In the genomic region with DNA sequence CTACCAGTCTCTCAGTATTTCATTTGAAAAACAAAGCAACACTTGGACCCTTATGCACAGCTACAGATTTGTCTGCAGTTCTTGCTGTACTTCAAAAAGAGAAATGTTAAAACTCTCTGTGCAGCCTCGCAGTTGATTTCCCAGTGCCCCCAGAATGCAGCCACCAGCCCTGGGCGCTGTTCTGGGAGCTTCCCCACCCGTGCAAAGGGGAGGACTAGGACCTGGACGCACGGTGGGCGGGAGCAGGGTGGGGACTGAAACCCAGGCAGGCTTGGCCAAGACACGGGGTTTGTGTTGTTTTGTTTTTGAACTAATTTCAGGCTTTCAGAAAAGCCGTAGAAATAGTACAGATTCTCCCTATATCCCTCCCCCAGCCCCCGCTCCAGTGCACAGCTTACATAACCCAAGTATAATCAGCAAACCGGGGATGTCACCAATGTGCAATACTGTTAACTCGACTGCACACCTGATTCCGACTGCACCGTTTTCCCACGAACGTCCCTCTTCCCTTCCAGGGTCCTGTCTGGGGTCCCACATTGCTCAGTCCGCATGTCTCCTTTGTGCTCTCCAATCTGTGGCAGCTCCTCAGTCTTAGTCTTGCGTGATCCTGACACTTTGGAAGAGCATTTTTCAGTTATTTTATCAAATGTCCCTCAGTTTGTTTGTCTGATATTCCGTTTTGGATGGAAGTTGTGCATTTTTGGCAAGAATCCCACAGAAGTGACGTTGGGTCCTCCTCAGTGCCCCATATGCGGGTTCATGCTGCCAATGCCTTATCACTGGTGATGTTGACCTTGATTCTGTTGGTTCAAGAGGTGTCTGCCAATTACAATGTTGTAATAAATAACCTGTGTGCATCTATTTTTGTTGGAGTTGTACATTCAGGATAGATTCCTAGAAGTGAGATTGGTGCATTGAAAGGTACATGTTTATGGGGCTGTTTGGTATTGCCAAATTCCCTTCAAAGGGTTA, we compare ENCODE assay signal across 24 cellular contexts.
"Had no signal": no experiment of that assay in that cellular context is flagged by ENCODE, and none has a peak within 500 bp of the region (broad histone marks: within the 10 kb centered on the region; RNA-seq: fewer than 3 reads in every experiment).

No MANE protein-coding gene starts in this region.

- H3K36me3 ChIP-seq: adrenal gland had no signal

- H3K4me3 ChIP-seq: adrenal gland, SK-N-MC had no signal

- H3K27ac ChIP-seq: adrenal gland, SK-N-MC, VCaP had no signal

- DNase-seq: activated CD4-positive, alpha-beta memory T cell treated with anti-CD3 and anti-CD28 coated beads for 36 hours; activated CD4-positive, alpha-beta T cell treated with anti-CD3 and anti-CD28 coated beads, Interleukin-2, amount 10 ng/mL, durations not matched to agents 7 days and 5 days; activated CD4-positive, CD25-positive, alpha-beta regulatory T cell; activated CD8-positive, alpha-beta memory T cell treated with anti-CD3 and anti-CD28 coated beads for 24 hours; activated naive CD4-positive, alpha-beta T cell treated with anti-CD3 and anti-CD28 coated beads, Interleukin-2, amount 50 U/mL, for 16 hours; activated naive CD8-positive, alpha-beta T cell treated with anti-CD3 and anti-CD28 coated beads, Interleukin-2, amount 10 ng/mL, durations not matched to agents 7 days and 5 days; activated T-cell treated with anti-CD3 and anti-CD28 coated beads for 4 hours; activated T-cell treated with anti-CD3 and anti-CD28 coated beads, Interleukin-2, amount 50 U/mL, for 48 hours; adrenal gland; anterior cingulate cortex; cerebellar nuclear complex; NCI-H1092; NCI-H1417; NCI-H1930; NCI-H2171; NCI-H2227 treated with DMSO at 0.1 percent for 48 hours; NCI-H446 treated with DMSO at 0.1 percent for 48 hours; NCI-H526; NCI-H82; SIG-M5; T-helper 1 cell had no signal

- ATAC-seq: activated T-helper 17 cell treated with anti-CD3 and anti-CD28 coated beads, Interleukin-2, amount 50 U/mL, for 72 hours had no signal

- H3K27me3 ChIP-seq: adrenal gland had no signal

- H3K9me3 ChIP-seq: adrenal gland had no signal
